Comparison of ENCODE assay signal across 10 cellular contexts in the genomic region with DNA sequence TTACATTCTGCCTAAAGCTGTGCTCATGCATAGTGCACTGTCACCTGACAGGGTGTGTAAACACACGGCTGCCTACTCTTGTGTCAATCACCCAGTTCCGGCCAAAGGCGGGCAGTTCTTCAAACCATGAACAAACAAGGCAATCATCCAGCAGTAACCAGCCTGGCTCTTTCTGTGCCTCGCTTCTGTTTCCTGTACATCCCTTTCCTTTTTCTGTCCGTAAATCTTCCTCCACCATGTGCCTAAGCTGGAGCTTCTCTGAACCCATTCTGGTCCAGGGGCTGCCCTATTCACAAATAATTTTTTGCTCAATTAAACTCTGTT.
DNase-seq lines count a peak whose midpoint lies in the region; ATAC-seq and TF ChIP-seq lines count a peak whose summit lies in the region.
"Had no signal": no experiment of that assay in that cellular context is flagged by ENCODE, and none has a peak within 500 bp of the region (broad histone marks: within the 10 kb centered on the region; RNA-seq: fewer than 3 reads in every experiment).

No MANE protein-coding gene starts in this region.

- no peak overlapping the region for H3K4me3 Mint-ChIP-seq in activated T-cell treated with anti-CD3 and anti-CD28 coated beads, Interleukin-2, amount 50 U/mL, for 24 hours

- ATAC-seq in left lung = peak; percentile 86

- no peak for DNase-seq in A673 (ENCODE audit: low spot score)
- no peak for DNase-seq in SK-N-MC (ENCODE audit: low read depth, low spot score)
- DNase-seq in left lung = peak in 1 of 2 donors; percentile 48
- no peak for DNase-seq in activated T-cell treated with anti-CD3 and anti-CD28 coated beads, Interleukin-2, amount 50 U/mL, for 24 hours
- no peak for DNase-seq in cerebellar cortex (ENCODE audit: low spot score)
- no peak for DNase-seq in Ammon's horn (ENCODE audit: low spot score)
- no peak for DNase-seq in nucleus accumbens (lab: John Stamatoyannopoulos, UW)
- DNase-seq: caudate nucleus, GOT3 had no signal

- no peaks in the 10 kb centered on the region for H3K27me3 ChIP-seq in A673 (replicated peaks; ENCODE audit: insufficient read depth, low read depth, low read length, poor library complexity)
- no peaks in the 10 kb centered on the region for H3K27me3 ChIP-seq in HUES48 (ENCODE audit: control insufficient read depth, insufficient read depth, low read length)
- H3K27me3 ChIP-seq in left lung = no peaks in the 10 kb centered on the region

- no peaks in the 10 kb centered on the region for H3K36me3 Mint-ChIP-seq in activated T-cell treated with anti-CD3 and anti-CD28 coated beads, Interleukin-2, amount 50 U/mL, for 24 hours (ENCODE audit: low read depth)

- H3K4me1 Mint-ChIP-seq in activated T-cell treated with anti-CD3 and anti-CD28 coated beads, Interleukin-2, amount 50 U/mL, for 24 hours (ENCODE audit: low read depth) = no peaks in the 10 kb centered on the region

- intact Hi-C loops in A673 (cut with micrococcal nuclease; ENCODE audit: unreplicated experiment) = no loop called here
- intact Hi-C loops in left lung (cut with DNase I) = no loop called here

- CTCF ChIA-PET in A673 (lab: Charles Lee) = no interaction called here

- TF ChIP-seq CTCF in A673 (conservative IDR thresholded peaks at IDR 0.05; ENCODE audit: low read depth, low read length) (no peak), left lung (IDR thresholded peaks at IDR 0.05) (no peak)

- H3K27me3 Mint-ChIP-seq in activated T-cell treated with anti-CD3 and anti-CD28 coated beads, Interleukin-2, amount 50 U/mL, for 24 hours = no peaks in the 10 kb centered on the region

- H3K9me3 ChIP-seq in A673 (ENCODE audit: low read depth, low read length, poor library complexity, severe bottlenecking) = no peaks in the 10 kb centered on the region
- no peaks in the 10 kb centered on the region for H3K9me3 ChIP-seq in HUES48 (ENCODE audit: control insufficient read depth, insufficient read depth, low read length)
- H3K9me3 ChIP-seq in SK-N-MC (ENCODE audit: low read depth, low read length) = no peaks in the 10 kb centered on the region
- peaks cover 0 to 3% of the 10 kb centered on the region in 2 donors for H3K9me3 ChIP-seq in left lung

- H3K36me3 ChIP-seq in A673 (ENCODE audit: insufficient read depth, low read length, poor library complexity, severe bottlenecking) = no peaks in the 10 kb centered on the region
- H3K36me3 ChIP-seq in HUES48 (ENCODE audit: control insufficient read depth, insufficient read depth, low read length) = no peaks in the 10 kb centered on the region
- no peaks in the 10 kb centered on the region for H3K36me3 ChIP-seq in SK-N-MC (ENCODE audit: insufficient read depth, low read length)
- no peaks in the 10 kb centered on the region for H3K36me3 ChIP-seq in left lung

- BruUV-seq in A673 (replicated peaks; lab: Mats Ljungman, UMichigan) = no TSS peak

- H3K4me3 ChIP-seq in A673 (ENCODE audit: low read depth, low read length, poor library complexity, severe bottlenecking) = no peak overlapping the region
- H3K4me3 ChIP-seq in HUES48 (ENCODE audit: low read depth, low read length) = no peak overlapping the region
- no peak overlapping the region for H3K4me3 ChIP-seq in SK-N-MC
- H3K4me3 ChIP-seq in left lung = no peak overlapping the region

- H3K27ac Mint-ChIP-seq in activated T-cell treated with anti-CD3 and anti-CD28 coated beads, Interleukin-2, amount 50 U/mL, for 24 hours = no peak overlapping the region

- H3K9ac ChIP-seq in HUES48 (ENCODE audit: low read depth, low read length) = no peak overlapping the region
- no peak overlapping the region for H3K9ac ChIP-seq in SK-N-MC (ENCODE audit: insufficient read length)

- POLR2A ChIA-PET in A673 (lab: Charles Lee; ENCODE audit: low non-redundant PET) = no interaction called here

- no peaks in the 10 kb centered on the region for H3K9me3 Mint-ChIP-seq in activated T-cell treated with anti-CD3 and anti-CD28 coated beads, Interleukin-2, amount 50 U/mL, for 24 hours

- H3K27ac ChIP-seq in A673 (ENCODE audit: low read depth, low read length, poor library complexity, severe bottlenecking) (peak overlapping the region; percentile 70), HUES48 (ENCODE audit: low read depth, low read length) (peak overlapping the region; percentile 91), SK-N-MC (peak overlapping the region; percentile 67; the same call in 1 of the 2 replicates), left lung (peak overlapping the region; percentile 20 to 72)

- peaks cover 27% of the 10 kb centered on the region for H3K4me1 ChIP-seq in A673 (ENCODE audit: insufficient read depth, low read length, poor library complexity, severe bottlenecking)
- H3K4me1 ChIP-seq in HUES48 (ENCODE audit: control insufficient read depth, insufficient read depth, low read length) = peaks cover 19% of the 10 kb centered on the region
- no peaks in the 10 kb centered on the region for H3K4me1 ChIP-seq in left lung
